In genomic region chr11:65043881-65044501, GRCh38 we compare ENCODE assay signal across 11 cellular contexts. TPM values are rescaled to one million over a fixed set of nuclear protein-coding genes. Genes with fewer than 3 reads are reported as not detected.
DNase-seq lines count a peak whose midpoint lies in the region; ATAC-seq and TF ChIP-seq lines count a peak whose summit lies in the region.
"Had no signal": no experiment of that assay in that cellular context is flagged by ENCODE, and none has a peak within 500 bp of the region (broad histone marks: within the 10 kb centered on the region; RNA-seq: fewer than 3 reads in every experiment).

No MANE protein-coding gene starts in this region.

- peaks cover 27 to 35% of the 10 kb centered on the region in 2 experiments for H3K4me1 ChIP-seq in HCT116 (ENCODE audit: control insufficient read depth in 1 of 2, insufficient read depth in 2 of 2, low read length in 2 of 2)
- H3K4me1 ChIP-seq in suprapubic skin, result peaks cover 44% of the 10 kb centered on the region
- peaks cover 25 to 61% (median 54%) of the 10 kb centered on the region in 4 donors for H3K4me1 ChIP-seq in stomach

- no peaks in the 10 kb centered on the region for H4K20me1 ChIP-seq in HCT116 (ENCODE audit: insufficient read depth)

- peaks cover 31% of the 10 kb centered on the region for H3K4me1 Mint-ChIP-seq in activated T-helper 1 cell treated with anti-CD3 and anti-CD28 coated beads, Interleukin-12 subunit alpha, Interleukin-12 subunit beta, Interleukin-2, Interleukin-4 antibody, amounts not matched to agents 30 ng/mL and 10 ng/mL and 1 ng/mL, durations not matched to agents 14 hours and 24 hours and 36 hours (ENCODE audit: low read depth)

- no peak overlapping the region for H2AFZ ChIP-seq in HCT116 (ENCODE audit: low read depth, low read length, poor library complexity, severe bottlenecking)

- H3K27me3 ChIP-seq in HCT116 (ENCODE audit: insufficient read depth, low read length) (no peaks in the 10 kb centered on the region), suprapubic skin (no peaks in the 10 kb centered on the region), stomach (no peaks in the 10 kb centered on the region)

- H3K9ac ChIP-seq in HCT116 (ENCODE audit: low read length), result no peak overlapping the region

- no peaks in the 10 kb centered on the region for H3K27me3 Mint-ChIP-seq in activated T-helper 1 cell treated with anti-CD3 and anti-CD28 coated beads, Interleukin-12 subunit alpha, Interleukin-12 subunit beta, Interleukin-2, Interleukin-4 antibody, amounts not matched to agents 30 ng/mL and 10 ng/mL and 1 ng/mL, durations not matched to agents 14 hours and 24 hours and 36 hours (ENCODE audit: insufficient read depth)

- no peaks in the 10 kb centered on the region for H3K9me3 Mint-ChIP-seq in activated T-helper 1 cell treated with anti-CD3 and anti-CD28 coated beads, Interleukin-12 subunit alpha, Interleukin-12 subunit beta, Interleukin-2, Interleukin-4 antibody, amounts not matched to agents 30 ng/mL and 10 ng/mL and 1 ng/mL, durations not matched to agents 14 hours and 24 hours and 36 hours

- H3K4me2 ChIP-seq in HCT116 (ENCODE audit: low read length), result peak overlapping the region; percentile 92; the same call in 1 of the 2 replicates

- intact Hi-C loops in HCT116 (cut with micrococcal nuclease), result loop anchor here (5.0 kb wide), 1 partner anchor 38 kb away; the partner anchor contains the start of genes CDCA5 and ZFPL1
- intact Hi-C loops in activated T-helper 1 cell treated with anti-CD3 and anti-CD28 coated beads, Interleukin-12 subunit alpha, Interleukin-12 subunit beta, Interleukin-2, Interleukin-4 antibody, amounts not matched to agents 30 ng/mL and 10 ng/mL and 1 ng/mL, durations not matched to agents 14 hours and 24 hours and 36 hours (cut with micrococcal nuclease), result loop anchor here (5.0 kb wide), 1 partner anchor 528 kb away; the partner anchor contains the start of genes FAM89B and ZNRD2
- intact Hi-C loops in stomach (cut with DNase I; ENCODE audit: low total_unique reads), result no loop called here

- DNase-seq in A172 (ENCODE audit: low spot score) (peak; percentile 42), HCT116 (ENCODE audit: low read depth, low spot score) (no peak), inferior parietal cortex (ENCODE audit: extremely low spot score) (peak; percentile 5), suprapubic skin (ENCODE audit: low spot score in 2 of 2) (no peak), stomach (no peak), NCI-H2227 treated with DMSO at 0.1 percent for 48 hours (lab: John Stamatoyannopoulos, UW) (no peak)
- DNase-seq in activated T-helper 1 cell treated with anti-CD3 and anti-CD28 coated beads, Interleukin-12 subunit alpha, Interleukin-12 subunit beta, Interleukin-2, Interleukin-4 antibody, amounts not matched to agents 30 ng/mL and 10 ng/mL and 1 ng/mL, durations not matched to agents 14 hours and 24 hours and 36 hours (ENCODE audit: low spot score), result no peak
- DNase-seq: NCI-H2081 treated with DMSO at 0.1 percent for 48 hours had no signal

- TF ChIP-seq POLR2A in HCT116 (IDR thresholded peaks at IDR 0.05; ENCODE audit: borderline replicate concordance, extremely low read depth, insufficient read depth, insufficient read length) (no peak), suprapubic skin (IDR thresholded peaks at IDR 0.05) (no peak), stomach (IDR thresholded peaks at IDR 0.05) (no peak)

- CTCF ChIA-PET in HCT116 (lab: Charles Lee), result no interaction called here

- RAD21 ChIA-PET in HCT116 (lab: Charles Lee; ENCODE audit: low non-redundant PET in 1 of 2, low total read pairs in 2 of 2, uncharacterized antibody in 2 of 2, unreplicated experiment in 2 of 2), result no interaction called here

- H3K36me3 ChIP-seq in HCT116 (ENCODE audit: control insufficient read depth in 1 of 2, insufficient read depth in 2 of 2, low read length in 2 of 2) (peaks cover 2 to 8% of the 10 kb centered on the region in 2 experiments; a peak in 2 of 4 replicates), suprapubic skin (peaks cover 8% of the 10 kb centered on the region), stomach (peaks cover 14 to 30% (median 27%) of the 10 kb centered on the region in 4 donors)

- 76% methylated on average over 16 of the region's 23 CpGs for WGBS in suprapubic skin
- WGBS in stomach, 5 donors, result 85 to 90% (median 87%) methylated on average over 18 to 23 of the region's 23 CpGs

- no peak for TF ChIP-seq RAD21 in HCT116 (IDR thresholded peaks at IDR 0.05; ENCODE audit: low read depth)

- H3K79me2 ChIP-seq in HCT116 (ENCODE audit: insufficient read depth, low read length), result peaks cover 25% of the 10 kb centered on the region

- TF ChIP-seq CTCF in HCT116 (IDR thresholded peaks at IDR 0.05 in 2 of 3, conservative IDR thresholded peaks at IDR 0.05 in 1 of 3; ENCODE audit: borderline replicate concordance in 1 of 3, insufficient read depth in 1 of 3, low read depth in 2 of 3, low read length in 2 of 3) (no peak), VCaP (conservative IDR thresholded peaks at IDR 0.05) (no peak), suprapubic skin (IDR thresholded peaks at IDR 0.05) (no peak), stomach (IDR thresholded peaks at IDR 0.05) (no peak)

- H3K27ac Mint-ChIP-seq in activated T-helper 1 cell treated with anti-CD3 and anti-CD28 coated beads, Interleukin-12 subunit alpha, Interleukin-12 subunit beta, Interleukin-2, Interleukin-4 antibody, amounts not matched to agents 30 ng/mL and 10 ng/mL and 1 ng/mL, durations not matched to agents 14 hours and 24 hours and 36 hours, result no peak overlapping the region

- H3K36me3 Mint-ChIP-seq in activated T-helper 1 cell treated with anti-CD3 and anti-CD28 coated beads, Interleukin-12 subunit alpha, Interleukin-12 subunit beta, Interleukin-2, Interleukin-4 antibody, amounts not matched to agents 30 ng/mL and 10 ng/mL and 1 ng/mL, durations not matched to agents 14 hours and 24 hours and 36 hours (ENCODE audit: low read depth), result peaks cover 15% of the 10 kb centered on the region

- BruUV-seq in HCT116 (replicated peaks; lab: Mats Ljungman, UMichigan), result no TSS peak

- no peak for ATAC-seq in HCT116
- ATAC-seq: SK-N-SH treated with all-trans-retinoic acid at 6 μM for 48 hours had no signal

- H3K9me2 ChIP-seq in HCT116 (ENCODE audit: insufficient read depth), result no peaks in the 10 kb centered on the region

- POLR2A ChIA-PET in HCT116 (lab: Charles Lee), result no interaction called here

- H3K4me3 ChIP-seq in HCT116 (replicated peaks in 1 of 2; ENCODE audit: low read depth in 1 of 2, low read length in 2 of 2), result no peak overlapping the region
- no peak overlapping the region for H3K4me3 ChIP-seq in suprapubic skin
- no peak overlapping the region for H3K4me3 ChIP-seq in stomach

- no peak for TF ChIP-seq EP300 in suprapubic skin (IDR thresholded peaks at IDR 0.05)
- no peak for TF ChIP-seq EP300 in stomach (IDR thresholded peaks at IDR 0.05)

- H3K9me3 ChIP-seq in HCT116 (ENCODE audit: control insufficient read depth in 1 of 2, insufficient read depth in 1 of 2, low read depth in 1 of 2, low read length in 2 of 2), result no peaks in the 10 kb centered on the region
- H3K9me3 ChIP-seq in suprapubic skin, result no peaks in the 10 kb centered on the region
- no peaks in the 10 kb centered on the region for H3K9me3 ChIP-seq in stomach

- H3K4me3 Mint-ChIP-seq in activated T-helper 1 cell treated with anti-CD3 and anti-CD28 coated beads, Interleukin-12 subunit alpha, Interleukin-12 subunit beta, Interleukin-2, Interleukin-4 antibody, amounts not matched to agents 30 ng/mL and 10 ng/mL and 1 ng/mL, durations not matched to agents 14 hours and 24 hours and 36 hours, result no peak overlapping the region

- H3K27ac ChIP-seq in HCT116 (ENCODE audit: low read depth, low read length) (peak overlapping the region; percentile 4), VCaP (peak overlapping the region; percentile 95; the same call in 1 of the 2 replicates), suprapubic skin (no peak overlapping the region), stomach (no peak overlapping the region)

RNA-seq across cellular contexts. Expression of gene SAC3D1, which starts 3.0 kb away (rescaled TPM):
- 44.0 and 52.3 TPM in 2 replicates for total RNA-seq in A172 (2014; rRNA removed; shearing (Covaris generic))
- 36.9 TPM for total RNA-seq in HCT116 (2021; ENCODE audit: unreplicated experiment)
- polyA plus RNA-seq in HCT116 (2012), result 24.1 and 25.5 TPM in 2 replicates
- 10 to 100 TPM in 3 of 4 donors, 1 to 10 TPM in 1; 8.7 to 16.5 (median 12.4) TPM for total RNA-seq in suprapubic skin
- 17.4 and 17.7 TPM in 2 replicates for total RNA-seq in activated T-helper 1 cell treated with anti-CD3 and anti-CD28 coated beads, Interleukin-12 subunit alpha, Interleukin-12 subunit beta, Interleukin-2, Interleukin-4 antibody, amounts not matched to agents 30 ng/mL and 10 ng/mL and 1 ng/mL, durations not matched to agents 14 hours and 24 hours and 36 hours
- total RNA-seq in stomach, result 10 to 100 TPM in 2 of 5 donors, 1 to 10 TPM in 3; 1.8 to 97.6 (median 6.7) TPM
- polyA plus RNA-seq in stomach, result 10 to 100 TPM in 2 of 3 donors, 1 to 10 TPM in 1; 8.9 to 14.5 (median 14.4) TPM

RNA-seq across cellular contexts. Expression of gene NAALADL1, which starts 14.4 kb away (rescaled TPM):
- total RNA-seq in A172 (2014; rRNA removed; shearing (Covaris generic)), result not detected in 2 replicates
- total RNA-seq in HCT116 (2021; ENCODE audit: unreplicated experiment) (not detected), suprapubic skin (1 to 10 TPM; 2.7 to 8.3 (median 5.1) TPM), stomach (10 to 100 TPM in 2 of 5 donors, 1 to 10 TPM in 2, not detected in 1; 1.3 to 65.2 (median 18.1) TPM)
- polyA plus RNA-seq in HCT116 (2012), result 0.34 and 0.55 TPM in 2 replicates
- total RNA-seq in activated T-helper 1 cell treated with anti-CD3 and anti-CD28 coated beads, Interleukin-12 subunit alpha, Interleukin-12 subunit beta, Interleukin-2, Interleukin-4 antibody, amounts not matched to agents 30 ng/mL and 10 ng/mL and 1 ng/mL, durations not matched to agents 14 hours and 24 hours and 36 hours, result 11.5 and 12.7 TPM in 2 replicates
- 10 to 100 TPM in 2 of 3 donors, 1 to 10 TPM in 1; 6.7 to 10.8 (median 10.0) TPM for polyA plus RNA-seq in stomach
- polyA plus RNA-seq: neural cell had no signal

RNA-seq across cellular contexts. Expression of gene SNX15, which starts 16.8 kb away (rescaled TPM):
- total RNA-seq in A172 (2014; rRNA removed; shearing (Covaris generic)), result 13.4 and 31.2 TPM in 2 replicates
- total RNA-seq in HCT116 (2021; ENCODE audit: unreplicated experiment) (16.8 TPM), suprapubic skin (10 to 100 TPM; 12.1 to 30.9 (median 24.2) TPM), stomach (10 to 100 TPM in 4 of 5 donors, 1 to 10 TPM in 1; 4.2 to 45.8 (median 13.3) TPM)
- 14.1 and 16.9 TPM in 2 replicates for polyA plus RNA-seq in HCT116 (2012)
- 19.9 and 30.9 TPM in 2 replicates for total RNA-seq in activated T-helper 1 cell treated with anti-CD3 and anti-CD28 coated beads, Interleukin-12 subunit alpha, Interleukin-12 subunit beta, Interleukin-2, Interleukin-4 antibody, amounts not matched to agents 30 ng/mL and 10 ng/mL and 1 ng/mL, durations not matched to agents 14 hours and 24 hours and 36 hours
- polyA plus RNA-seq in stomach, result 10 to 100 TPM; 18.7 to 22.5 (median 20.0) TPM

RNA-seq across cellular contexts. Expression of gene ARL2, which starts 30.0 kb away (rescaled TPM):
- 170 and 196 TPM in 2 replicates for total RNA-seq in A172 (2014; rRNA removed; shearing (Covaris generic))
- total RNA-seq in HCT116 (2021; ENCODE audit: unreplicated experiment) (68.7 TPM), suprapubic skin (10 to 100 TPM; 67.8 to 91.3 (median 87.8) TPM), stomach (100 to 1,000 TPM in 2 of 5 donors, 10 to 100 TPM in 2, 1 to 10 TPM in 1; 4.9 to 237 (median 57.2) TPM)
- polyA plus RNA-seq in HCT116 (2012), result 109 and 119 TPM in 2 replicates
- 67.3 and 71.2 TPM in 2 replicates for total RNA-seq in activated T-helper 1 cell treated with anti-CD3 and anti-CD28 coated beads, Interleukin-12 subunit alpha, Interleukin-12 subunit beta, Interleukin-2, Interleukin-4 antibody, amounts not matched to agents 30 ng/mL and 10 ng/mL and 1 ng/mL, durations not matched to agents 14 hours and 24 hours and 36 hours
- polyA plus RNA-seq in stomach, result 100 to 1,000 TPM in 1 of 3 donors, 10 to 100 TPM in 2; 88.3 to 119 (median 98.0) TPM

RNA-seq across cellular contexts. Expression of gene CDCA5, which starts 39.8 kb away (rescaled TPM):
- 40.0 and 49.5 TPM in 2 replicates for total RNA-seq in A172 (2014; rRNA removed; shearing (Covaris generic))
- total RNA-seq in HCT116 (2021; ENCODE audit: unreplicated experiment), result 72.1 TPM
- 43.4 and 50.7 TPM in 2 replicates for polyA plus RNA-seq in HCT116 (2012)
- total RNA-seq in suprapubic skin, result 1 to 10 TPM in 3 of 4 donors, under 1 TPM in 1; 0.91 to 6.8 (median 1.4) TPM
- total RNA-seq in activated T-helper 1 cell treated with anti-CD3 and anti-CD28 coated beads, Interleukin-12 subunit alpha, Interleukin-12 subunit beta, Interleukin-2, Interleukin-4 antibody, amounts not matched to agents 30 ng/mL and 10 ng/mL and 1 ng/mL, durations not matched to agents 14 hours and 24 hours and 36 hours, result 91.8 and 92.5 TPM in 2 replicates
- 1 to 10 TPM; 1.4 to 9.1 (median 2.2) TPM for total RNA-seq in stomach
- 1 to 10 TPM; 3.5 to 6.7 (median 4.6) TPM for polyA plus RNA-seq in stomach

Comparison
In these comparisons a context has a peak if more than half of its experiments do, and no peak if none do; other contexts are left out.
1. DNase-seq: peak in A172 (single experiment) and inferior parietal cortex (single experiment); none in HCT116 (single experiment), suprapubic skin (0 of 2), activated T-helper 1 cell treated with anti-CD3 and anti-CD28 coated beads, Interleukin-12 subunit alpha, Interleukin-12 subunit beta, Interleukin-2, Interleukin-4 antibody, amounts not matched to agents 30 ng/mL and 10 ng/mL and 1 ng/mL, durations not matched to agents 14 hours and 24 hours and 36 hours (single experiment), stomach (single experiment) and NCI-H2227 treated with DMSO at 0.1 percent for 48 hours (single experiment).
2. H3K27ac ChIP-seq: peak in HCT116 (single experiment) and VCaP (single experiment); none in suprapubic skin (single experiment) and stomach (0 of 5).